ENCODE assay signal across 8 cellular contexts in the genomic region with DNA sequence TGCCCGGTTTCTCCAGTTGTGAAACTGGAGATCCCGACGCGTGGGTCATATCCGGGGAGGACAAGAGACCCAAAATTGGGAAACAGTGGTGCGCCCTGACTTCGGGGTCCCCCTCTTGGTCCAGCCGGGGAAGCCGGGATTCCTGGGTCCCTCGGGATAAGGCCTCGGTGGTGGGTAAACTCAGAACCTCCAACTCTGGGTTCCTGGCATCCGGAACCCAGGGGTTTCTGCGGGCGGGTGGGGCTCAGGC. TPM values are rescaled to one million over a fixed set of nuclear protein-coding genes. Genes with fewer than 3 reads are reported as not detected.
DNase-seq lines count a peak whose midpoint lies in the region; ATAC-seq, FAIRE-seq and TF ChIP-seq lines count a peak whose summit lies in the region.

No MANE protein-coding gene starts in this region.

- TF ChIP-seq CTCF in A549 (IDR thresholded peaks at IDR 0.05) (no peak), choroid plexus epithelial cell (conservative IDR thresholded peaks at IDR 0.05; ENCODE audit: low read depth, low read length) (no peak)

- H3K27me3 ChIP-seq in muscle layer of duodenum (ENCODE audit: low read depth, low read length), result no peaks in the 10 kb centered on the region

- H3K36me3 ChIP-seq in muscle layer of duodenum (ENCODE audit: control insufficient read depth in 1 of 2, insufficient read depth in 2 of 2, low read length in 2 of 2), result peaks cover 17 to 28% of the 10 kb centered on the region in 2 donors

- ATAC-seq in A549 (no peak), left lobe of liver (no peak)

- H3K27ac ChIP-seq in A549 (peak overlapping the region; percentile 94 to 99), muscle layer of duodenum (ENCODE audit: low read length) (peak overlapping the region; percentile 99)

- CTCF ChIA-PET in A549 (lab: Yijun Ruan, JAX), result interaction anchor here (1.4 to 21.4 kb wide), 6 partner anchors 9 to 296 kb away, joined by 4 to 457 read pairs (median 8); partner anchors contain the start of genes EID2B, MED29, PAF1 and RPS16

- no peak for TF ChIP-seq RAD21 in A549 (conservative IDR thresholded peaks at IDR 0.05 in 1 of 2, IDR thresholded peaks at IDR 0.05 in 1 of 2)

- 1% methylated on average over 14 of the region's 14 CpGs for WGBS in A549 (ENCODE audit: missing lambda C conversion rate)

- H3K9me3 ChIP-seq in A549 (no peaks in the 10 kb centered on the region), muscle layer of duodenum (ENCODE audit: control insufficient read depth in 1 of 2, low read length in 2 of 2) (no peaks in the 10 kb centered on the region)

- POLR2A ChIA-PET in A549 (lab: Yijun Ruan, JAX), result interaction anchor here (1.0 to 9.4 kb wide), 6 partner anchors 10 to 65 kb away, joined by 3 to 140 read pairs (median 18); partner anchors contain the start of genes MED29, PAF1, RPS16 and SAMD4B

- H3K4me1 ChIP-seq in A549, result peaks cover 65% of the 10 kb centered on the region
- H3K4me1 ChIP-seq in muscle layer of duodenum (ENCODE audit: control insufficient read depth in 1 of 2, insufficient read depth in 2 of 2, low read length in 2 of 2), result peaks cover 0 to 16% of the 10 kb centered on the region in 2 donors

- DNase-seq in A549 (ENCODE audit: low read depth in 1 of 2, low spot score in 1 of 2), result no peak
- no peak for DNase-seq in Jurkat, Clone E6-1 (ENCODE audit: low read depth, low spot score)
- no peak for DNase-seq in choroid plexus epithelial cell (ENCODE audit: low read depth)
- DNase-seq in cerebellar cortex (ENCODE audit: low spot score), result no peak
- no peak for DNase-seq in DMS153 treated with DMSO at 0.1 percent for 48 hours (lab: John Stamatoyannopoulos, UW; ENCODE audit: unreplicated experiment)
- no peak for DNase-seq in NCI-H774 (lab: John Stamatoyannopoulos, UW)
- DNase-seq in left lobe of liver (ENCODE audit: low spot score), result no peak

- no peak for TF ChIP-seq EP300 in A549 (IDR thresholded peaks at IDR 0.05)

- no peak for FAIRE-seq in A549 (lab: Jason Lieb, UNC)

- H3K4me3 ChIP-seq in A549 (peak overlapping the region; percentile 76), choroid plexus epithelial cell (ENCODE audit: low read depth, low read length) (peak overlapping the region; percentile 78), muscle layer of duodenum (ENCODE audit: low read depth in 1 of 2, low read length in 2 of 2) (peak overlapping the region; percentile 98 to 99)
- peak overlapping the region; percentile 88 for H3K4me3 ChIP-seq in Jurkat, Clone E6-1 (ENCODE audit: low read length)

- peak overlapping the region; percentile 95 for H3K4me2 ChIP-seq in A549

- TF ChIP-seq POLR2A in A549 (IDR thresholded peaks at IDR 0.05; ENCODE audit: low read length), result no peak

TF ChIP-seq in A549, 52 proteins besides CTCF, POLR2A, EP300 and RAD21:
- TF ChIP-seq CEBPB (IDR thresholded peaks at IDR 0.05) (0 out of 4 replicates have a peak, but pooled peaks have one; percentile 19 to 33), EHF (CRISPR knock-in tag; IDR thresholded peaks at IDR 0.05) (0 out of 2 replicates have a peak, but pooled peaks have one; percentile 41), KDM5A (IDR thresholded peaks at IDR 0.05) (no peak)

RNA-seq across cellular contexts. Expression of gene ZFP36, which starts 0.7 kb away (rescaled TPM):
- polyA plus RNA-seq in A549 (2011; rRNA removed), result 29.1 and 35.6 TPM in 2 replicates
- polyA plus RNA-seq in A549 (2012; cell fraction: cytosol; rRNA removed), result 37.1 and 59.9 TPM in 2 replicates
- polyA plus RNA-seq in A549 (2012; cell fraction: nucleus; rRNA removed), result 113 and 124 TPM in 2 replicates
- 16.5 to 22.1 TPM (median 18.3 TPM) in 3 replicates for polyA plus RNA-seq in A549 (2017; fragmentation: RNase III; extraction: RNeasy Plus Mini Kit Qiagen cat#74134 plus additional on column Dnase treatment)
- polyA minus RNA-seq in A549 (2011; rRNA and poly(A)+ RNA removed), result 13.2 and 18.9 TPM in 2 replicates
- polyA plus RNA-seq in Jurkat, Clone E6-1 (2012; ENCODE audit: insufficient read depth, insufficient read length), result 25.0 TPM
- total RNA-seq in left lobe of liver, result 44.0 TPM

RNA-seq across cellular contexts. Expression of gene PLEKHG2, which starts 5.2 kb away (rescaled TPM):
- polyA plus RNA-seq in A549 (2011; rRNA removed) (21.6 and 35.1 TPM in 2 replicates), A549 (2017; fragmentation: RNase III; extraction: RNeasy Plus Mini Kit Qiagen cat#74134 plus additional on column Dnase treatment) (32.2 to 41.7 TPM (median 39.1 TPM) in 3 replicates)
- 17.7 and 23.5 TPM in 2 replicates for polyA plus RNA-seq in A549 (2012; cell fraction: cytosol; rRNA removed)
- polyA plus RNA-seq in A549 (2012; cell fraction: nucleus; rRNA removed), result 94.8 and 104 TPM in 2 replicates
- 43.4 and 45.6 TPM in 2 replicates for polyA minus RNA-seq in A549 (2011; rRNA and poly(A)+ RNA removed)
- polyA plus RNA-seq in Jurkat, Clone E6-1 (2012; ENCODE audit: insufficient read depth, insufficient read length), result 74.3 TPM
- 3.8 TPM for total RNA-seq in left lobe of liver

RNA-seq across cellular contexts. Expression of gene MED29, which starts 16.1 kb away (rescaled TPM):
- polyA plus RNA-seq in A549 (2011; rRNA removed) (55.7 and 57.5 TPM in 2 replicates), A549 (2017; fragmentation: RNase III; extraction: RNeasy Plus Mini Kit Qiagen cat#74134 plus additional on column Dnase treatment) (47.7 to 50.7 TPM (median 48.7 TPM) in 3 replicates)
- polyA plus RNA-seq in A549 (2012; cell fraction: cytosol; rRNA removed), result 62.4 and 81.8 TPM in 2 replicates
- 48.3 and 60.2 TPM in 2 replicates for polyA plus RNA-seq in A549 (2012; cell fraction: nucleus; rRNA removed)
- polyA minus RNA-seq in A549 (2011; rRNA and poly(A)+ RNA removed), result 48.8 and 57.0 TPM in 2 replicates
- polyA plus RNA-seq in Jurkat, Clone E6-1 (2012; ENCODE audit: insufficient read depth, insufficient read length), result 25.2 TPM
- total RNA-seq in left lobe of liver, result 19.2 TPM

RNA-seq across cellular contexts. Expression of gene PAF1, which starts 16.4 kb away (rescaled TPM):
- 73.0 and 103 TPM in 2 replicates for polyA plus RNA-seq in A549 (2011; rRNA removed)
- 72.7 and 76.5 TPM in 2 replicates for polyA plus RNA-seq in A549 (2012; cell fraction: cytosol; rRNA removed)
- polyA plus RNA-seq in A549 (2012; cell fraction: nucleus; rRNA removed), result 133 and 138 TPM in 2 replicates
- polyA plus RNA-seq in A549 (2017; fragmentation: RNase III; extraction: RNeasy Plus Mini Kit Qiagen cat#74134 plus additional on column Dnase treatment), result 89.4 to 110 TPM (median 108 TPM) in 3 replicates
- 77.6 and 78.1 TPM in 2 replicates for polyA minus RNA-seq in A549 (2011; rRNA and poly(A)+ RNA removed)
- 90.4 TPM for polyA plus RNA-seq in Jurkat, Clone E6-1 (2012; ENCODE audit: insufficient read depth, insufficient read length)
- total RNA-seq in left lobe of liver, result 21.3 TPM

RNA-seq across cellular contexts. Expression of gene RPS16, which starts 28.4 kb away (rescaled TPM):
- polyA plus RNA-seq in A549 (2011; rRNA removed) (4,855 and 5,722 TPM in 2 replicates), A549 (2017; fragmentation: RNase III; extraction: RNeasy Plus Mini Kit Qiagen cat#74134 plus additional on column Dnase treatment) (4,280 to 4,348 TPM (median 4,297 TPM) in 3 replicates)
- polyA plus RNA-seq in A549 (2012; cell fraction: cytosol; rRNA removed), result 15,003 and 17,959 TPM in 2 replicates
- 8,488 and 9,467 TPM in 2 replicates for polyA plus RNA-seq in A549 (2012; cell fraction: nucleus; rRNA removed)
- 5,249 and 5,947 TPM in 2 replicates for polyA minus RNA-seq in A549 (2011; rRNA and poly(A)+ RNA removed)
- 2,430 TPM for polyA plus RNA-seq in Jurkat, Clone E6-1 (2012; ENCODE audit: insufficient read depth, insufficient read length)
- total RNA-seq in left lobe of liver, result 668 TPM
